In genomic region chr6:158060447-158061360, GRCh38 we compare ENCODE assay signal across 8 cellular contexts.
DNase-seq lines count a peak whose midpoint lies in the region; ATAC-seq and TF ChIP-seq lines count a peak whose summit lies in the region.

No MANE protein-coding gene starts in this region.

- peaks cover 11% of the 10 kb centered on the region for H3K4me1 ChIP-seq in ovary (ENCODE audit: insufficient read depth)
- H3K4me1 ChIP-seq in MM.1S (ENCODE audit: low read length) = no peaks in the 10 kb centered on the region

- H3F3A ChIP-seq in MM.1S (ENCODE audit: insufficient read depth, low read length) = no peaks in the 10 kb centered on the region

- no peak for TF ChIP-seq POLR2A in ovary (IDR thresholded peaks at IDR 0.05)

- H3K9me3 ChIP-seq in ovary = no peaks in the 10 kb centered on the region
- no peaks in the 10 kb centered on the region for H3K9me3 ChIP-seq in MM.1S (replicated peaks; ENCODE audit: insufficient read depth, low read length)

- H3K36me3 ChIP-seq in ovary (no peaks in the 10 kb centered on the region), MM.1S (replicated peaks; ENCODE audit: insufficient read depth, low read length) (no peaks in the 10 kb centered on the region)

- ATAC-seq in activated naive CD8-positive, alpha-beta T cell treated with anti-CD3 and anti-CD28 coated beads, Interleukin-2, amount 10 ng/mL, durations not matched to agents 7 days and 5 days (ENCODE audit: low read depth) = no peak
- no peak for ATAC-seq in activated naive CD8-positive, alpha-beta T cell treated with anti-CD3 and anti-CD28 coated beads, Interleukin-2, amount 50 U/mL, for 24 hours
- peak; percentile 84 for ATAC-seq in SK-N-SH treated with all-trans-retinoic acid at 6 μM for 48 hours
- ATAC-seq in HG02759 (IDR thresholded peaks at IDR 0.05; ENCODE audit: unreplicated experiment) = no peak

- H3K27ac ChIP-seq in ovary (peak overlapping the region in 1 of 2 donors; percentile 70), MM.1S (ENCODE audit: low read length) (no peak overlapping the region)

- WGBS in ovary, 3 donors = 42 to 49% (median 43%) methylated on average over 12 of the region's 12 CpGs

- H3K9me2 ChIP-seq in MM.1S (replicated peaks; ENCODE audit: insufficient read depth, low read length) = no peaks in the 10 kb centered on the region

- H2AFZ ChIP-seq in MM.1S (ENCODE audit: low read length) = no peak overlapping the region

- peak overlapping the region; percentile 30 for H3K27ac Mint-ChIP-seq in activated naive CD8-positive, alpha-beta T cell treated with anti-CD3 and anti-CD28 coated beads, Interleukin-2, amount 10 ng/mL, durations not matched to agents 7 days and 5 days
- H3K27ac Mint-ChIP-seq in activated naive CD8-positive, alpha-beta T cell treated with anti-CD3 and anti-CD28 coated beads, Interleukin-2, amount 50 U/mL, for 24 hours = no peak overlapping the region

- POLR2A ChIA-PET in activated naive CD8-positive, alpha-beta T cell treated with anti-CD3 and anti-CD28 coated beads, Interleukin-2, amount 10 ng/mL, durations not matched to agents 7 days and 5 days (lab: Charles Lee) = interaction anchor here (1.6 kb wide), 1 partner anchor 13 kb away, joined by 8 read pairs; no protein-coding TSS in a partner anchor

- H3K4me3 ChIP-seq in fibroblast of the aortic adventitia (ENCODE audit: low read depth, low read length) = no peak overlapping the region
- no peak overlapping the region for H3K4me3 ChIP-seq in ovary
- no peak overlapping the region for H3K4me3 ChIP-seq in MM.1S (ENCODE audit: low read length)

- no peak for DNase-seq in activated naive CD8-positive, alpha-beta T cell treated with anti-CD3 and anti-CD28 coated beads, Interleukin-2, amount 10 ng/mL, durations not matched to agents 7 days and 5 days
- no peak for DNase-seq in activated naive CD8-positive, alpha-beta T cell treated with anti-CD3 and anti-CD28 coated beads, Interleukin-2, amount 50 U/mL, for 24 hours
- DNase-seq in fibroblast of the aortic adventitia (ENCODE audit: low read depth) (peak; percentile 97), ovary (peak; percentile 59 to 77 (median 70)), MM.1S (no peak)
- no peak for DNase-seq in stimulated activated CD8-positive, alpha-beta memory T cell treated with anti-CD3 and anti-CD28 coated beads, Interleukin-4, amount 100 ng/mL, for 48 hours

- no peak overlapping the region for H3K4me2 ChIP-seq in MM.1S (ENCODE audit: low read depth, low read length)

- H4K20me1 ChIP-seq in MM.1S (ENCODE audit: insufficient read depth, low read length) = no peaks in the 10 kb centered on the region

- intact Hi-C loops in ovary (cut with DNase I) = loop anchor here in 1 of 4 donors (10.0 kb wide), 1 partner anchor 76 kb away; the partner anchor contains the start of gene SYNJ2

- no peak overlapping the region for H3K4me3 Mint-ChIP-seq in activated naive CD8-positive, alpha-beta T cell treated with anti-CD3 and anti-CD28 coated beads, Interleukin-2, amount 10 ng/mL, durations not matched to agents 7 days and 5 days
- H3K4me3 Mint-ChIP-seq in activated naive CD8-positive, alpha-beta T cell treated with anti-CD3 and anti-CD28 coated beads, Interleukin-2, amount 50 U/mL, for 24 hours = no peak overlapping the region

- H3K36me3 Mint-ChIP-seq in activated naive CD8-positive, alpha-beta T cell treated with anti-CD3 and anti-CD28 coated beads, Interleukin-2, amount 10 ng/mL, durations not matched to agents 7 days and 5 days = peaks cover 9% of the 10 kb centered on the region
- peaks cover 8% of the 10 kb centered on the region for H3K36me3 Mint-ChIP-seq in activated naive CD8-positive, alpha-beta T cell treated with anti-CD3 and anti-CD28 coated beads, Interleukin-2, amount 50 U/mL, for 24 hours (ENCODE audit: low read depth)

- no peaks in the 10 kb centered on the region for H3K27me3 Mint-ChIP-seq in activated naive CD8-positive, alpha-beta T cell treated with anti-CD3 and anti-CD28 coated beads, Interleukin-2, amount 10 ng/mL, durations not matched to agents 7 days and 5 days
- peaks cover 2% of the 10 kb centered on the region for H3K27me3 Mint-ChIP-seq in activated naive CD8-positive, alpha-beta T cell treated with anti-CD3 and anti-CD28 coated beads, Interleukin-2, amount 50 U/mL, for 24 hours

- no peaks in the 10 kb centered on the region for H3K27me3 ChIP-seq in ovary
- no peaks in the 10 kb centered on the region for H3K27me3 ChIP-seq in MM.1S (replicated peaks; ENCODE audit: insufficient read depth, low read length)

- no peaks in the 10 kb centered on the region for H3K9me3 Mint-ChIP-seq in activated naive CD8-positive, alpha-beta T cell treated with anti-CD3 and anti-CD28 coated beads, Interleukin-2, amount 10 ng/mL, durations not matched to agents 7 days and 5 days
- no peaks in the 10 kb centered on the region for H3K9me3 Mint-ChIP-seq in activated naive CD8-positive, alpha-beta T cell treated with anti-CD3 and anti-CD28 coated beads, Interleukin-2, amount 50 U/mL, for 24 hours

- H3K9ac ChIP-seq in MM.1S (ENCODE audit: low read length) = no peak overlapping the region

- TF ChIP-seq EP300 in ovary (IDR thresholded peaks at IDR 0.05) = no peak

- H3K4me1 Mint-ChIP-seq in activated naive CD8-positive, alpha-beta T cell treated with anti-CD3 and anti-CD28 coated beads, Interleukin-2, amount 10 ng/mL, durations not matched to agents 7 days and 5 days = peaks cover 17% of the 10 kb centered on the region
- peaks cover 29% of the 10 kb centered on the region for H3K4me1 Mint-ChIP-seq in activated naive CD8-positive, alpha-beta T cell treated with anti-CD3 and anti-CD28 coated beads, Interleukin-2, amount 50 U/mL, for 24 hours

- no peak for TF ChIP-seq CTCF in fibroblast of the aortic adventitia (IDR thresholded peaks at IDR 0.05; ENCODE audit: insufficient read depth, low read length)
- no peak for TF ChIP-seq CTCF in ovary (IDR thresholded peaks at IDR 0.05)
- no peak for TF ChIP-seq CTCF in MM.1S (IDR thresholded peaks at IDR 0.05; ENCODE audit: low read length)

- H3K79me2 ChIP-seq in MM.1S (ENCODE audit: low read length) = no peaks in the 10 kb centered on the region

TF ChIP-seq in SK-N-SH treated with all-trans-retinoic acid at 6 μM for 48 hours, 23 proteins besides CTCF, POLR2A, EP300 and RAD21:
- TF ChIP-seq CREB5 (CRISPR knock-in tag; IDR thresholded peaks at IDR 0.05; ENCODE audit: low read depth) = no peak
- 0 out of 2 replicates have a peak, but pooled peaks have one; percentile 17 for TF ChIP-seq CSDC2 (CRISPR knock-in tag; IDR thresholded peaks at IDR 0.05)
- TF ChIP-seq ISL1 (CRISPR knock-in tag; IDR thresholded peaks at IDR 0.05) = no peak
- no peak for TF ChIP-seq TOX (CRISPR knock-in tag; IDR thresholded peaks at IDR 0.05; ENCODE audit: borderline replicate concordance)
- no peak for TF ChIP-seq BACH2 (CRISPR knock-in tag; IDR thresholded peaks at IDR 0.05; ENCODE audit: borderline replicate concordance)
- peak; percentile 31; the same call in 1 of the 2 replicates for TF ChIP-seq ZFP3 (CRISPR knock-in tag; IDR thresholded peaks at IDR 0.05)
- TF ChIP-seq TCF4 (CRISPR knock-in tag; IDR thresholded peaks at IDR 0.05; ENCODE audit: borderline replicate concordance) = no peak

Comparison
In these comparisons a context has a peak if more than half of its experiments do, and no peak if none do; other contexts are left out.
1. DNase-seq: peak in fibroblast of the aortic adventitia (single experiment) and ovary (5 of 5); none in activated naive CD8-positive, alpha-beta T cell treated with anti-CD3 and anti-CD28 coated beads, Interleukin-2, amount 10 ng/mL, durations not matched to agents 7 days and 5 days (single experiment), activated naive CD8-positive, alpha-beta T cell treated with anti-CD3 and anti-CD28 coated beads, Interleukin-2, amount 50 U/mL, for 24 hours (single experiment), stimulated activated CD8-positive, alpha-beta memory T cell treated with anti-CD3 and anti-CD28 coated beads, Interleukin-4, amount 100 ng/mL, for 48 hours (single experiment) and MM.1S (single experiment).